9 cellular contexts compared by ENCODE assay signal in the genomic region with DNA sequence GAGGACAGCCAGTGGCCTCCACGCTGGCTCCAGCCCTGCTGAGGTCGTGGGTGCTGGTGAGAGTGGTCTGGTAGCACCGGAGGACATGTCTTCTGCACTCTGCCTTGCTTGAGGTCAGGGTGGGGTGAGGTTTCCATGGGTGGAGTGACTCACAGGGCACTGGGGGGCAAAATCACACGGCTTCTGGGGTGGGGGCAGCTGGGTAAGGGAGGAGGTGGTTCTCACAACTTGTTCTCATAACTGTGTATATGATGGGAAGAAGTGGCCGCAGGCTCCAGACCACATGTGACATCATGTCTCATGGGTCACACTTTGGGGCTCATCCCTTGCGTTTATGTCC.
DNase-seq lines count a peak whose midpoint lies in the region; ATAC-seq and TF ChIP-seq lines count a peak whose summit lies in the region.
"Had no signal": no experiment of that assay in that cellular context is flagged by ENCODE, and none has a peak within 500 bp of the region (broad histone marks: within the 10 kb centered on the region; RNA-seq: fewer than 3 reads in every experiment).

No MANE protein-coding gene starts in this region.

- peak overlapping the region; percentile 94 to 96 for H3K27ac Mint-ChIP-seq in effector memory CD8-positive, alpha-beta T cell

- H3K9me3 Mint-ChIP-seq in effector memory CD8-positive, alpha-beta T cell, result no peaks in the 10 kb centered on the region

- H3K79me2 ChIP-seq in Loucy (ENCODE audit: insufficient read depth, low read length), result peaks cover 40% of the 10 kb centered on the region

- H2AFZ ChIP-seq in Loucy (ENCODE audit: low read length), result peak overlapping the region; percentile 53

- peak overlapping the region; percentile 78 for H3K4me3 ChIP-seq in Loucy (ENCODE audit: low read length, poor library complexity, severe bottlenecking)

- H3K27me3 Mint-ChIP-seq in effector memory CD8-positive, alpha-beta T cell, result no peaks in the 10 kb centered on the region

- peaks cover 42% of the 10 kb centered on the region for H3K4me1 ChIP-seq in Loucy (ENCODE audit: insufficient read depth, low read length, poor library complexity, severe bottlenecking)

- peaks cover 10% of the 10 kb centered on the region for H4K20me1 ChIP-seq in Loucy (ENCODE audit: insufficient read depth, low read length, poor library complexity, severe bottlenecking)

- peaks cover 52% of the 10 kb centered on the region for H3K36me3 Mint-ChIP-seq in effector memory CD8-positive, alpha-beta T cell (ENCODE audit: insufficient read depth)

- H3K4me1 Mint-ChIP-seq in effector memory CD8-positive, alpha-beta T cell (ENCODE audit: low read depth in 2 of 2), result peaks cover 60 to 62% of the 10 kb centered on the region in 2 donors

- no peak for TF ChIP-seq CTCF in Loucy (conservative IDR thresholded peaks at IDR 0.05; ENCODE audit: low read length)

- no peaks in the 10 kb centered on the region for H3K9me2 ChIP-seq in Loucy (replicated peaks; ENCODE audit: low read depth, low read length)

- peak overlapping the region; percentile 81 for H3K9ac ChIP-seq in Loucy (ENCODE audit: low read depth, low read length, poor library complexity, severe bottlenecking)

- no peaks in the 10 kb centered on the region for H3F3A ChIP-seq in Loucy (ENCODE audit: low read depth)

- ATAC-seq in effector memory CD8-positive, alpha-beta T cell (replicated peaks), result peak; percentile 65

- no peaks in the 10 kb centered on the region; the same call in 1 of the 2 replicates for H3K36me3 ChIP-seq in Loucy (ENCODE audit: insufficient read depth, low read length)

- no peaks in the 10 kb centered on the region for H3K27me3 ChIP-seq in Loucy (ENCODE audit: insufficient read depth, low read length, poor library complexity, severe bottlenecking)

- H3K4me3 Mint-ChIP-seq in effector memory CD8-positive, alpha-beta T cell, result peak overlapping the region; percentile 96 to 100

- no peaks in the 10 kb centered on the region for H3K9me3 ChIP-seq in Loucy (ENCODE audit: insufficient read depth, low read depth, low read length)

- DNase-seq in activated CD8-positive, alpha-beta memory T cell treated with anti-CD3 and anti-CD28 coated beads, Interleukin-2, amount 50 U/mL, for 1 hour (ENCODE audit: extremely low read depth), result peak; percentile 25
- DNase-seq in effector memory CD8-positive, alpha-beta T cell, result peak; percentile 57 to 62 (median 61)
- peak; percentile 42 to 60 for DNase-seq in stimulated activated CD8-positive, alpha-beta memory T cell treated with anti-CD3 and anti-CD28 coated beads, Interleukin-2, amount 100 ng/mL, for 48 hours (ENCODE audit: low read depth in 2 of 2)
- DNase-seq in NCI-H446 treated with DMSO at 0.1 percent for 48 hours (lab: John Stamatoyannopoulos, UW), result no peak
- DNase-seq in NCI-H1092 treated with DMSO at 0.1 percent for 48 hours (lab: John Stamatoyannopoulos, UW), result no peak
- no peak for DNase-seq in GM03348 (ENCODE audit: low spot score)
- DNase-seq in hepatic stellate cell (ENCODE audit: low spot score), result no peak
- DNase-seq: NCI-H1092 had no signal

- peak overlapping the region; percentile 84 for H3K4me2 ChIP-seq in Loucy (ENCODE audit: low read depth, low read length, poor library complexity, severe bottlenecking)

Comparison
In these comparisons a context has a peak if more than half of its experiments do, and no peak if none do; other contexts are left out.
1. DNase-seq: peak in activated CD8-positive, alpha-beta memory T cell treated with anti-CD3 and anti-CD28 coated beads, Interleukin-2, amount 50 U/mL, for 1 hour (single experiment), effector memory CD8-positive, alpha-beta T cell (3 of 3) and stimulated activated CD8-positive, alpha-beta memory T cell treated with anti-CD3 and anti-CD28 coated beads, Interleukin-2, amount 100 ng/mL, for 48 hours (2 of 2); none in NCI-H446 treated with DMSO at 0.1 percent for 48 hours (single experiment), NCI-H1092 treated with DMSO at 0.1 percent for 48 hours (single experiment), GM03348 (single experiment) and hepatic stellate cell (single experiment).